In genomic region chrX:83535417-83536244, GRCh38 we compare ENCODE assay signal across 9 cellular contexts. TPM values are rescaled to one million over a fixed set of nuclear protein-coding genes. Genes with fewer than 3 reads are reported as not detected.
DNase-seq lines count a peak whose midpoint lies in the region; ATAC-seq and TF ChIP-seq lines count a peak whose summit lies in the region.
"Had no signal": no experiment of that assay in that cellular context is flagged by ENCODE, and none has a peak within 500 bp of the region (broad histone marks: within the 10 kb centered on the region; RNA-seq: fewer than 3 reads in every experiment).

No MANE protein-coding gene starts in this region.

- ATAC-seq in HG03432 (IDR thresholded peaks at IDR 0.05; ENCODE audit: unreplicated experiment) = peak; percentile 88
- ATAC-seq in heart left ventricle = no peak

- no peaks in the 10 kb centered on the region for H3K36me3 Mint-ChIP-seq in activated naive CD4-positive, alpha-beta T cell treated with anti-CD3 and anti-CD28 coated beads, Interleukin-2, amount 50 U/mL, for 24 hours
- H3K36me3 Mint-ChIP-seq in activated naive CD8-positive, alpha-beta T cell = no peaks in the 10 kb centered on the region

- H3K4me3 Mint-ChIP-seq in activated naive CD4-positive, alpha-beta T cell treated with anti-CD3 and anti-CD28 coated beads, Interleukin-2, amount 50 U/mL, for 24 hours = peak overlapping the region; percentile 11
- peak overlapping the region; percentile 47 for H3K4me3 Mint-ChIP-seq in activated naive CD8-positive, alpha-beta T cell

- H3K27me3 Mint-ChIP-seq in activated naive CD4-positive, alpha-beta T cell treated with anti-CD3 and anti-CD28 coated beads, Interleukin-2, amount 50 U/mL, for 24 hours = no peaks in the 10 kb centered on the region
- H3K27me3 Mint-ChIP-seq in activated naive CD8-positive, alpha-beta T cell = no peaks in the 10 kb centered on the region

- H3K9me3 ChIP-seq in stomach (no peaks in the 10 kb centered on the region), heart left ventricle (no peaks in the 10 kb centered on the region)
- H3K9me3 ChIP-seq: BE2C had no signal

- no peak for TF ChIP-seq POLR2A in stomach (IDR thresholded peaks at IDR 0.05)
- TF ChIP-seq POLR2A in erythroblast (IDR thresholded peaks at IDR 0.05; ENCODE audit: low read length) = no peak
- TF ChIP-seq POLR2A in heart left ventricle (IDR thresholded peaks at IDR 0.05) = no peak

- TF ChIP-seq CTCF in stomach (IDR thresholded peaks at IDR 0.05) (no peak), heart left ventricle (IDR thresholded peaks at IDR 0.05) (no peak)

- H3K4me1 ChIP-seq in stomach = no peaks in the 10 kb centered on the region
- no peaks in the 10 kb centered on the region for H3K4me1 ChIP-seq in heart left ventricle
- H3K4me1 ChIP-seq: BE2C had no signal

- no peak overlapping the region for H3K27ac Mint-ChIP-seq in activated naive CD4-positive, alpha-beta T cell treated with anti-CD3 and anti-CD28 coated beads, Interleukin-2, amount 50 U/mL, for 24 hours
- H3K27ac Mint-ChIP-seq in activated naive CD8-positive, alpha-beta T cell = no peak overlapping the region

- 34 to 53% (median 45%) methylated on average over 7 of the region's 7 CpGs for WGBS in stomach, 5 donors
- WGBS in heart left ventricle, 4 donors = 52 to 64% (median 60%) methylated on average over 7 of the region's 7 CpGs

- H3K36me3 ChIP-seq in stomach (no peaks in the 10 kb centered on the region), heart left ventricle (no peaks in the 10 kb centered on the region)
- H3K36me3 ChIP-seq: BE2C had no signal

- H3K4me3 ChIP-seq in stomach = peak overlapping the region in 3 of 4 donors; percentile 16 to 37 (median 33)
- peak overlapping the region in 2 of 12 donors; percentile 3 to 17 for H3K4me3 ChIP-seq in heart left ventricle

- no peaks in the 10 kb centered on the region for H3K9me3 Mint-ChIP-seq in activated naive CD4-positive, alpha-beta T cell treated with anti-CD3 and anti-CD28 coated beads, Interleukin-2, amount 50 U/mL, for 24 hours
- no peaks in the 10 kb centered on the region for H3K9me3 Mint-ChIP-seq in activated naive CD8-positive, alpha-beta T cell (ENCODE audit: low read depth)

- no peak for DNase-seq in activated naive CD4-positive, alpha-beta T cell treated with Interleukin-2 at 50 U/mL for 16 hours
- DNase-seq in stomach (no peak), erythroblast (lab: John Stamatoyannopoulos, UW) (no peak), heart left ventricle (no peak)
- DNase-seq in activated CD4-positive, CD25-positive, alpha-beta regulatory T cell treated with anti-CD3 and anti-CD28 coated beads, Interleukin-2, amount 50 U/mL, for 72 hours = no peak
- DNase-seq: BE2C had no signal

- intact Hi-C loops in stomach (cut with DNase I; ENCODE audit: low total_unique reads) = no loop called here
- intact Hi-C loops in heart left ventricle (cut with DNase I) = no loop called here

- H3K4me1 Mint-ChIP-seq in activated naive CD4-positive, alpha-beta T cell treated with anti-CD3 and anti-CD28 coated beads, Interleukin-2, amount 50 U/mL, for 24 hours = no peaks in the 10 kb centered on the region
- H3K4me1 Mint-ChIP-seq in activated naive CD8-positive, alpha-beta T cell (ENCODE audit: low read depth) = no peaks in the 10 kb centered on the region

- TF ChIP-seq EP300 in stomach (IDR thresholded peaks at IDR 0.05) = no peak

- H3K27me3 ChIP-seq in stomach (peaks cover 0 to 6% (median 0%) of the 10 kb centered on the region in 3 donors), heart left ventricle (peaks cover 0 to 4% (median 0%) of the 10 kb centered on the region in 9 donors)
- H3K27me3 ChIP-seq: BE2C had no signal

- H3K27ac ChIP-seq in stomach = no peak overlapping the region
- H3K27ac ChIP-seq in heart left ventricle = no peak overlapping the region

RNA-seq across cellular contexts. Expression of gene POU3F4, which starts 27.5 kb away (rescaled TPM):
- not detected for total RNA-seq in stomach
- polyA plus RNA-seq in stomach = not detected
- not detected for total RNA-seq in heart left ventricle
- polyA plus RNA-seq in heart left ventricle = not detected
